In the genomic region with DNA sequence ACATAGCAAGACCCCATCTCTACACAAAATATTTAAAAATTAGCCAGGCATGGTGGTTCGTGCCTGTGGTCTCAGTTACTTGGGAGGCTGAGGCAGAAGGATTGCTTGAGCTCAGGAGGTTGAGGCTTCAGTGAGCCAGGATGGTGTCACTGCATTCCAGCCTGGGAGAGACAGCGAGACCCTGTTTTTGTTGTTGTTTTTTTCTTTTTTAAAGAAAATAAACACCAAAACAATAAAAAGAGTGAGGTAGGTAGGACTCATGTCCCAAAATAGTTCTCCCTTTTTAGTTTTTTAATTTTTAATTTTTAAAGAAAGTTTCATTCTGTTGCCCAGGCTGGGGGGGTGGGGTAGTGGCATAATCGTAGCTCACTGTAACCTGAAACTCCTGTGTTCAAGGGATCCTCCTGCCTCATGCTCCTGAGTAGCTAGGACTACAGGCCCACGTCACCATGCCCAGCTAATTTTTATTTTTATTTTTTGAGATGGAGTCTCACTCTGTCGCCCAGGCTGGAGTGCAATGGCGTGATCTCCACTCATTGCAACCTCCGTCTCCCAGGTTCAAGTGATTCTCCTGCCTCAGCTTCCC, we compare ENCODE assay signal across 10 cellular contexts. TPM values are rescaled to one million over a fixed set of nuclear protein-coding genes. Genes with fewer than 3 reads are reported as not detected.
DNase-seq lines count a peak whose midpoint lies in the region; ATAC-seq and TF ChIP-seq lines count a peak whose summit lies in the region.
"Had no signal": no experiment of that assay in that cellular context is flagged by ENCODE, and none has a peak within 500 bp of the region (broad histone marks: within the 10 kb centered on the region; RNA-seq: fewer than 3 reads in every experiment).

No MANE protein-coding gene starts in this region.

- H3K27ac ChIP-seq in BLaER1 treated with 17β-estradiol and CSF1 and Interleukin-3, amounts not matched to agents 10 nM and 100 nM: peak overlapping the region; percentile 81 to 95 (median 88)
- H3K27ac ChIP-seq in IMR-90 (ENCODE audit: insufficient read depth, low read length): peak overlapping the region; percentile 28; the same call in 1 of the 2 replicates

- CTCF ChIA-PET in IMR-90 (lab: Yijun Ruan, JAX): no interaction called here

- no peak for TF ChIP-seq CTCF in IMR-90 (conservative IDR thresholded peaks at IDR 0.05; ENCODE audit: low read depth, low read length)
- no peak for TF ChIP-seq CTCF in choroid plexus epithelial cell (conservative IDR thresholded peaks at IDR 0.05; ENCODE audit: low read depth, low read length)
- TF ChIP-seq CTCF in osteocyte (IDR thresholded peaks at IDR 0.05): no peak

- peak overlapping the region; percentile 79; the same call in 1 of the 2 replicates for H3K14ac ChIP-seq in IMR-90 (replicated peaks; ENCODE audit: low read depth, low read length)

- H2BK5ac ChIP-seq in IMR-90 (ENCODE audit: low read depth, low read length, poor library complexity, severe bottlenecking): peak overlapping the region; percentile 77

- intact Hi-C loops in IMR-90 (cut with micrococcal nuclease): loop anchor here (5.0 kb wide), 1 partner anchor 34 kb away; no protein-coding TSS in a partner anchor

- peak overlapping the region in 1 of 2 experiments; percentile 27; a peak in 1 of 4 replicates for H4K8ac ChIP-seq in IMR-90 (ENCODE audit: low read depth in 2 of 2, low read length in 2 of 2)

- dilution Hi-C loops in IMR-90 (cut with HindIII; ENCODE audit: low sequenced_read_pairs, unreplicated experiment): no loop called here

- no peaks in the 10 kb centered on the region for H3K36me3 ChIP-seq in BLaER1 treated with 17β-estradiol and CSF1 and Interleukin-3, amounts not matched to agents 10 nM and 100 nM
- no peaks in the 10 kb centered on the region for H3K36me3 ChIP-seq in IMR-90 (ENCODE audit: control insufficient read depth, insufficient read depth, low read length)

- H3K4me1 Mint-ChIP-seq in osteocyte (ENCODE audit: unreplicated experiment): peaks cover 45% of the 10 kb centered on the region

- no peak overlapping the region for H2AK9ac ChIP-seq in IMR-90 (replicated peaks; ENCODE audit: low read depth, low read length, poor library complexity)

- H3K9me3 ChIP-seq in BLaER1 treated with 17β-estradiol and CSF1 and Interleukin-3, amounts not matched to agents 10 nM and 100 nM (replicated peaks in 1 of 11): no peaks in the 10 kb centered on the region
- H3K9me3 ChIP-seq in IMR-90 (ENCODE audit: control insufficient read depth, insufficient read depth, low read length): no peaks in the 10 kb centered on the region

- H3K9me3 Mint-ChIP-seq in osteocyte (ENCODE audit: unreplicated experiment): no peaks in the 10 kb centered on the region

- H3K9ac ChIP-seq in BLaER1 treated with 17β-estradiol and CSF1 and Interleukin-3, amounts not matched to agents 10 nM and 100 nM: peak overlapping the region in 6 of 11 experiments; percentile 40 to 83 (median 76); a peak in 7 of 22 replicates
- H3K9ac ChIP-seq in IMR-90 (ENCODE audit: low read depth, low read length): no peak overlapping the region

- ATAC-seq in IMR-90 (ENCODE audit: low read depth) (no peak), HG02571 (IDR thresholded peaks at IDR 0.05; ENCODE audit: unreplicated experiment) (no peak)

- H3K4me3 Mint-ChIP-seq in osteocyte (ENCODE audit: unreplicated experiment): no peak overlapping the region

- H4K5ac ChIP-seq in IMR-90 (ENCODE audit: low read depth, low read length): no peak overlapping the region

- peaks cover 64 to 80% (median 72%) of the 10 kb centered on the region in 10 experiments for H3K4me1 ChIP-seq in BLaER1 treated with 17β-estradiol and CSF1 and Interleukin-3, amounts not matched to agents 10 nM and 100 nM
- H3K4me1 ChIP-seq in IMR-90 (ENCODE audit: control insufficient read depth, insufficient read depth, low read length): peaks cover 16% of the 10 kb centered on the region

- H3K18ac ChIP-seq in IMR-90 (ENCODE audit: low read depth, low read length): no peak overlapping the region

- peak overlapping the region; percentile 91; the same call in 2 of the 3 replicates for H2BK15ac ChIP-seq in IMR-90 (ENCODE audit: low read depth, low read length)

- WGBS in IMR-90 (ENCODE audit: extremely low coverage in 2 of 2, insufficient read length in 1 of 2), 2 experiments: no CpG with 5 or more reads among the region's 7 CpGs

- peak overlapping the region; percentile 81; the same call in 1 of the 2 replicates for H2BK20ac ChIP-seq in IMR-90 (ENCODE audit: low read depth, low read length)

- H3K9me1 ChIP-seq in IMR-90 (ENCODE audit: insufficient read depth, low read length): peaks cover 14% of the 10 kb centered on the region

- H3K4ac ChIP-seq in IMR-90 (ENCODE audit: low read depth, low read length): peak overlapping the region; percentile 85

- no peaks in the 10 kb centered on the region for H4K20me1 ChIP-seq in BLaER1 treated with 17β-estradiol and CSF1 and Interleukin-3, amounts not matched to agents 10 nM and 100 nM
- no peaks in the 10 kb centered on the region; the same call in 1 of the 2 replicates for H4K20me1 ChIP-seq in IMR-90 (ENCODE audit: insufficient read depth, low read length)

- H3K27me3 ChIP-seq in BLaER1 treated with 17β-estradiol and CSF1 and Interleukin-3, amounts not matched to agents 10 nM and 100 nM: no peaks in the 10 kb centered on the region
- H3K27me3 ChIP-seq in IMR-90 (ENCODE audit: control insufficient read depth, insufficient read depth, low read length): no peaks in the 10 kb centered on the region

- no peak for TF ChIP-seq POLR2A in IMR-90 (IDR thresholded peaks at IDR 0.05; ENCODE audit: low read depth, low read length)

- peak; percentile 34 for DNase-seq in IMR-90
- peak; percentile 61 for DNase-seq in choroid plexus epithelial cell (ENCODE audit: low read depth)
- DNase-seq in osteocyte (ENCODE audit: extremely low spot score, unreplicated experiment): no peak
- no peak for DNase-seq in KBM-7
- no peak for DNase-seq in activated CD4-positive, CD25-positive, alpha-beta regulatory T cell treated with anti-CD3 and anti-CD28 coated beads, Interleukin-2, amount 50 U/mL, for 72 hours
- no peak for DNase-seq in NCI-H187 treated with DMSO at 0.1 percent for 48 hours (lab: John Stamatoyannopoulos, UW)
- DNase-seq: H7, NCI-H226 had no signal

- POLR2A ChIA-PET in IMR-90 (lab: Charles Lee; ENCODE audit: unreplicated experiment): interaction anchor here (0.7 to 3.3 kb wide), 2 partner anchors 25 to 35 kb away, joined by 11 to 74 read pairs; a partner anchor contains a TSS

- H3K27me3 Mint-ChIP-seq in osteocyte (ENCODE audit: unreplicated experiment): no peaks in the 10 kb centered on the region

- no peak overlapping the region for H3K56ac ChIP-seq in IMR-90 (ENCODE audit: extremely low read depth, insufficient read depth, low read length)

- peak overlapping the region; percentile 90 for H3K23ac ChIP-seq in IMR-90 (ENCODE audit: low read depth, low read length)

- peaks cover 7 to 64% of the 10 kb centered on the region in 2 experiments; a peak in 3 of 4 replicates for H3K79me1 ChIP-seq in IMR-90 (ENCODE audit: low read depth in 1 of 2, low read length in 2 of 2)

- in situ Hi-C loops in IMR-90 (cut with MboI; ENCODE audit: low sequenced_read_pairs): loop anchor here (5.0 kb wide), 1 partner anchor 34 kb away; no protein-coding TSS in a partner anchor
- in situ Hi-C loops in KBM-7 (cut with MboI; ENCODE audit: low pct_unique_long_range_greater_than_20kb, low sequenced_read_pairs): no loop called here

- H3K36me3 Mint-ChIP-seq in osteocyte (ENCODE audit: unreplicated experiment): no peaks in the 10 kb centered on the region

- no peak overlapping the region for H3K4me3 ChIP-seq in BLaER1 treated with 17β-estradiol and CSF1 and Interleukin-3, amounts not matched to agents 10 nM and 100 nM
- no peak overlapping the region for H3K4me3 ChIP-seq in IMR-90 (ENCODE audit: insufficient read depth, low read depth, low read length)
- H3K4me3 ChIP-seq in choroid plexus epithelial cell (ENCODE audit: low read depth, low read length): no peak overlapping the region

- peak overlapping the region; percentile 54; the same call in 1 of the 2 replicates for H4K91ac ChIP-seq in IMR-90 (ENCODE audit: insufficient read depth, low read depth, low read length)

- no peak overlapping the region for H2AFZ ChIP-seq in IMR-90 (replicated peaks; ENCODE audit: low read length, poor library complexity)

- peak overlapping the region; percentile 75 to 98 (median 91); a peak in 21 of 22 replicates for H3K4me2 ChIP-seq in BLaER1 treated with 17β-estradiol and CSF1 and Interleukin-3, amounts not matched to agents 10 nM and 100 nM
- no peak overlapping the region for H3K4me2 ChIP-seq in IMR-90 (ENCODE audit: low read depth, low read length)

- H3K27ac Mint-ChIP-seq in osteocyte (ENCODE audit: unreplicated experiment): peak overlapping the region; percentile 95

- peak overlapping the region; percentile 97 for H2AK5ac ChIP-seq in IMR-90 (ENCODE audit: low read depth, low read length)

- H2BK120ac ChIP-seq in IMR-90 (ENCODE audit: low read depth, low read length): peak overlapping the region; percentile 83; the same call in 1 of the 2 replicates

- no peak for TF ChIP-seq RAD21 in IMR-90 (IDR thresholded peaks at IDR 0.05; ENCODE audit: low read length)

- no TSS peak for BruUV-seq in IMR-90 (replicated peaks; lab: Mats Ljungman, UMichigan)

TF ChIP-seq in IMR-90, 13 proteins besides CTCF, POLR2A, EP300 and RAD21 (continues in another document):
- TF ChIP-seq BHLHE40 (IDR thresholded peaks at IDR 0.05; ENCODE audit: low read depth, low read length): no peak
- TF ChIP-seq CEBPB (IDR thresholded peaks at IDR 0.05; ENCODE audit: low read depth, low read length): no peak
- TF ChIP-seq RCOR1 (IDR thresholded peaks at IDR 0.05; ENCODE audit: insufficient replicate concordance, low read length): no peak
- no peak for TF ChIP-seq MAZ (IDR thresholded peaks at IDR 0.05; ENCODE audit: borderline replicate concordance, low read depth, low read length)
- TF ChIP-seq NFE2L2 (IDR thresholded peaks at IDR 0.05; ENCODE audit: low read depth, low read length): no peak

RNA-seq across cellular contexts. Expression of a gene that starts 25.5 kb away (rescaled TPM):
- total RNA-seq in IMR-90 (2012; rRNA removed): 3,569 and 5,244 TPM in 2 replicates
- polyA plus RNA-seq in IMR-90 (2012; rRNA removed): 430 and 636 TPM in 2 replicates
- polyA plus RNA-seq in IMR-90 (2012; cell fraction: cytosol; rRNA removed): 4.7 and 16.7 TPM in 2 replicates
- 481 and 5,232 TPM in 2 replicates for polyA plus RNA-seq in IMR-90 (2012; cell fraction: nucleus; rRNA removed; ENCODE audit: low replicate concordance)
- total RNA-seq in osteocyte: 11,843 and 16,538 TPM in 2 replicates

RNA-seq across cellular contexts. Expression of a gene that starts 50.8 kb away (rescaled TPM):
- total RNA-seq in IMR-90 (2012; rRNA removed): 30.1 and 38.0 TPM in 2 replicates
- 56.3 and 114 TPM in 2 replicates for polyA plus RNA-seq in IMR-90 (2012; rRNA removed)
- polyA plus RNA-seq in IMR-90 (2012; cell fraction: cytosol; rRNA removed): 12.5 and 21.1 TPM in 2 replicates
- polyA plus RNA-seq in IMR-90 (2012; cell fraction: nucleus; rRNA removed; ENCODE audit: low replicate concordance): 237 and 1,050 TPM in 2 replicates
- 300 and 534 TPM in 2 replicates for total RNA-seq in osteocyte

RNA-seq across cellular contexts. Expression of a gene that starts 51.5 kb away (rescaled TPM):
- total RNA-seq in IMR-90 (2012; rRNA removed) (95.8 and 96.4 TPM in 2 replicates), osteocyte (103 and 104 TPM in 2 replicates)
- polyA plus RNA-seq in IMR-90 (2012; rRNA removed): 150 and 172 TPM in 2 replicates
- polyA plus RNA-seq in IMR-90 (2012; cell fraction: cytosol; rRNA removed): 166 and 172 TPM in 2 replicates
- polyA plus RNA-seq in IMR-90 (2012; cell fraction: nucleus; rRNA removed; ENCODE audit: low replicate concordance): 173 and 359 TPM in 2 replicates

Comparison
In these comparisons a context has a peak if more than half of its experiments do, and no peak if none do; other contexts are left out.
1. DNase-seq: peak in IMR-90 (single experiment) and choroid plexus epithelial cell (single experiment); none in osteocyte (single experiment), KBM-7 (single experiment), activated CD4-positive, CD25-positive, alpha-beta regulatory T cell treated with anti-CD3 and anti-CD28 coated beads, Interleukin-2, amount 50 U/mL, for 72 hours (single experiment) and NCI-H187 treated with DMSO at 0.1 percent for 48 hours (single experiment).